In genomic region chr5:43039115-43039467, GRCh38 we compare ENCODE assay signal across 8 cellular contexts. TPM values are rescaled to one million over a fixed set of nuclear protein-coding genes. Genes with fewer than 3 reads are reported as not detected.
DNase-seq lines count a peak whose midpoint lies in the region; ATAC-seq and TF ChIP-seq lines count a peak whose summit lies in the region.

No MANE protein-coding gene starts in this region.

- no peaks in the 10 kb centered on the region for H3K27me3 Mint-ChIP-seq in T-helper 1 cell treated with Interleukin-12 subunit alpha and Interleukin-12 subunit beta and Interleukin-4 antibody, amounts not matched to agents 30 μg/mL and 1 μg/mL, for 36 hours (ENCODE audit: low read depth)
- H3K27me3 Mint-ChIP-seq in activated T-helper 1 cell treated with anti-CD3 and anti-CD28 coated beads, Interleukin-12 subunit alpha, Interleukin-12 subunit beta, Interleukin-2, Interleukin-4 antibody, amounts not matched to agents 30 ng/mL and 10 ng/mL and 1 ng/mL, durations not matched to agents 14 hours and 24 hours and 36 hours (ENCODE audit: insufficient read depth), result no peaks in the 10 kb centered on the region
- no peaks in the 10 kb centered on the region for H3K27me3 Mint-ChIP-seq in stimulated activated naive CD8-positive, alpha-beta T cell treated with anti-CD3 and anti-CD28 coated beads, Interleukin-15, amount 100 ng/mL, for 72 hours

- H3K36me3 Mint-ChIP-seq in T-helper 1 cell treated with Interleukin-12 subunit alpha and Interleukin-12 subunit beta and Interleukin-4 antibody, amounts not matched to agents 30 μg/mL and 1 μg/mL, for 36 hours (ENCODE audit: low read depth), result no peaks in the 10 kb centered on the region
- H3K36me3 Mint-ChIP-seq in activated T-helper 1 cell treated with anti-CD3 and anti-CD28 coated beads, Interleukin-12 subunit alpha, Interleukin-12 subunit beta, Interleukin-2, Interleukin-4 antibody, amounts not matched to agents 30 ng/mL and 10 ng/mL and 1 ng/mL, durations not matched to agents 14 hours and 24 hours and 36 hours (ENCODE audit: low read depth), result no peaks in the 10 kb centered on the region

- H3K9me3 Mint-ChIP-seq in T-helper 1 cell treated with Interleukin-12 subunit alpha and Interleukin-12 subunit beta and Interleukin-4 antibody, amounts not matched to agents 30 μg/mL and 1 μg/mL, for 36 hours, result no peaks in the 10 kb centered on the region
- no peaks in the 10 kb centered on the region for H3K9me3 Mint-ChIP-seq in activated T-helper 1 cell treated with anti-CD3 and anti-CD28 coated beads, Interleukin-12 subunit alpha, Interleukin-12 subunit beta, Interleukin-2, Interleukin-4 antibody, amounts not matched to agents 30 ng/mL and 10 ng/mL and 1 ng/mL, durations not matched to agents 14 hours and 24 hours and 36 hours
- no peaks in the 10 kb centered on the region for H3K9me3 Mint-ChIP-seq in stimulated activated naive CD8-positive, alpha-beta T cell treated with anti-CD3 and anti-CD28 coated beads, Interleukin-15, amount 100 ng/mL, for 72 hours

- H3K4me1 Mint-ChIP-seq in T-helper 1 cell treated with Interleukin-12 subunit alpha and Interleukin-12 subunit beta and Interleukin-4 antibody, amounts not matched to agents 30 μg/mL and 1 μg/mL, for 36 hours (ENCODE audit: low read depth), result peaks cover 54% of the 10 kb centered on the region
- peaks cover 71% of the 10 kb centered on the region for H3K4me1 Mint-ChIP-seq in activated T-helper 1 cell treated with anti-CD3 and anti-CD28 coated beads, Interleukin-12 subunit alpha, Interleukin-12 subunit beta, Interleukin-2, Interleukin-4 antibody, amounts not matched to agents 30 ng/mL and 10 ng/mL and 1 ng/mL, durations not matched to agents 14 hours and 24 hours and 36 hours (ENCODE audit: low read depth)
- peaks cover 48% of the 10 kb centered on the region for H3K4me1 Mint-ChIP-seq in stimulated activated naive CD8-positive, alpha-beta T cell treated with anti-CD3 and anti-CD28 coated beads, Interleukin-15, amount 100 ng/mL, for 72 hours

- no peak overlapping the region for H3K27ac ChIP-seq in iPS-20b (ENCODE audit: low read length)

- peak overlapping the region; percentile 97 for H3K27ac Mint-ChIP-seq in T-helper 1 cell treated with Interleukin-12 subunit alpha and Interleukin-12 subunit beta and Interleukin-4 antibody, amounts not matched to agents 30 μg/mL and 1 μg/mL, for 36 hours
- peak overlapping the region; percentile 86 for H3K27ac Mint-ChIP-seq in activated T-helper 1 cell treated with anti-CD3 and anti-CD28 coated beads, Interleukin-12 subunit alpha, Interleukin-12 subunit beta, Interleukin-2, Interleukin-4 antibody, amounts not matched to agents 30 ng/mL and 10 ng/mL and 1 ng/mL, durations not matched to agents 14 hours and 24 hours and 36 hours
- H3K27ac Mint-ChIP-seq in stimulated activated naive CD8-positive, alpha-beta T cell treated with anti-CD3 and anti-CD28 coated beads, Interleukin-15, amount 100 ng/mL, for 72 hours, result peak overlapping the region; percentile 98 to 99

- peaks cover 13% of the 10 kb centered on the region; the same call in 1 of the 2 replicates for H3K4me1 ChIP-seq in iPS-20b (ENCODE audit: insufficient read depth, low read length)

- H3K4me3 ChIP-seq in iPS-20b (ENCODE audit: low read length), result peak overlapping the region; percentile 69; the same call in 1 of the 2 replicates

- peaks cover 95% of the 10 kb centered on the region for H3K27me3 ChIP-seq in iPS-20b (ENCODE audit: insufficient read depth, low read length)

- no peak overlapping the region for H3K9ac ChIP-seq in iPS-20b (ENCODE audit: low read depth, low read length)

- intact Hi-C loops in activated T-helper 1 cell treated with anti-CD3 and anti-CD28 coated beads, Interleukin-12 subunit alpha, Interleukin-12 subunit beta, Interleukin-2, Interleukin-4 antibody, amounts not matched to agents 30 ng/mL and 10 ng/mL and 1 ng/mL, durations not matched to agents 14 hours and 24 hours and 36 hours (cut with micrococcal nuclease), result no loop called here

- no peaks in the 10 kb centered on the region for H3K9me3 ChIP-seq in iPS-20b (ENCODE audit: insufficient read depth, low read depth, low read length)

- peak overlapping the region; percentile 88 for H3K4me3 Mint-ChIP-seq in T-helper 1 cell treated with Interleukin-12 subunit alpha and Interleukin-12 subunit beta and Interleukin-4 antibody, amounts not matched to agents 30 μg/mL and 1 μg/mL, for 36 hours
- peak overlapping the region; percentile 82 for H3K4me3 Mint-ChIP-seq in activated T-helper 1 cell treated with anti-CD3 and anti-CD28 coated beads, Interleukin-12 subunit alpha, Interleukin-12 subunit beta, Interleukin-2, Interleukin-4 antibody, amounts not matched to agents 30 ng/mL and 10 ng/mL and 1 ng/mL, durations not matched to agents 14 hours and 24 hours and 36 hours
- peak overlapping the region; percentile 92 to 95 for H3K4me3 Mint-ChIP-seq in stimulated activated naive CD8-positive, alpha-beta T cell treated with anti-CD3 and anti-CD28 coated beads, Interleukin-15, amount 100 ng/mL, for 72 hours

- no peak for ATAC-seq in stimulated activated naive CD8-positive, alpha-beta T cell treated with anti-CD3 and anti-CD28 coated beads, Interleukin-15, amount 100 ng/mL, for 72 hours
- no peak for ATAC-seq in HG02763 (IDR thresholded peaks at IDR 0.05; ENCODE audit: unreplicated experiment)

- DNase-seq in T-helper 1 cell (no peak), GM10266 (ENCODE audit: extremely low spot score) (no peak), HUDEP-2 (lab: John Stamatoyannopoulos, UW; ENCODE audit: unreplicated experiment in 76 of 76) (no peak)
- DNase-seq in activated T-helper 1 cell treated with anti-CD3 and anti-CD28 coated beads, Interleukin-12 subunit alpha, Interleukin-12 subunit beta, Interleukin-2, Interleukin-4 antibody, amounts not matched to agents 30 ng/mL and 10 ng/mL and 1 ng/mL, durations not matched to agents 14 hours and 24 hours and 36 hours (ENCODE audit: low spot score), result no peak
- DNase-seq in stimulated activated naive CD8-positive, alpha-beta T cell treated with anti-CD3 and anti-CD28 coated beads, Interleukin-15, amount 100 ng/mL, for 72 hours, result no peak

- H3K36me3 ChIP-seq in iPS-20b (ENCODE audit: insufficient read depth, low read depth, low read length), result no peaks in the 10 kb centered on the region

- no peak for TF ChIP-seq CTCF in GM10266 (IDR thresholded peaks at IDR 0.05; ENCODE audit: control insufficient read depth, insufficient read depth, low read depth, missing control alignments)

RNA-seq across cellular contexts. Expression of gene ANXA2R, which starts 1.0 kb away (rescaled TPM):
- total RNA-seq in activated T-helper 1 cell treated with anti-CD3 and anti-CD28 coated beads, Interleukin-12 subunit alpha, Interleukin-12 subunit beta, Interleukin-2, Interleukin-4 antibody, amounts not matched to agents 30 ng/mL and 10 ng/mL and 1 ng/mL, durations not matched to agents 14 hours and 24 hours and 36 hours, result 0.88 and 0.93 TPM in 2 replicates
